In the genomic region with DNA sequence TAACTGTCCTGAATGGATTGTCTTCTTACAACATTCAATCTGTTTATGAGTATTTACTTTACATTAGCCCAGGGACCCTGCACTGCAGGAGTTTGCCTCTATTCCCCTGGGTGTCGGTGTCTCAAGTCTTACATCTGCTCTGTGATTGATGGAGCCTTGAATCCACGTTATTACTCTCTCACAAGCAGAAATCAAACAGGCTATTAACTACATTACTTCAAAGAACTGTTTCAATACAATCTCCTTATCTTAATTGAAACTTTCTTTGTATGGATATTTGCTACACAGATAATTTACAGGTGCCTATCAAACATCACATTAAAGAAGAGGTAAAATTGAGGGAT, we compare ENCODE assay signal across 9 cellular contexts. TPM values are rescaled to one million over a fixed set of nuclear protein-coding genes. Genes with fewer than 3 reads are reported as not detected.
DNase-seq lines count a peak whose midpoint lies in the region; TF ChIP-seq lines count a peak whose summit lies in the region.
"Had no signal": no experiment of that assay in that cellular context is flagged by ENCODE, and none has a peak within 500 bp of the region (broad histone marks: within the 10 kb centered on the region; RNA-seq: fewer than 3 reads in every experiment).

No MANE protein-coding gene starts in this region.

- WGBS in sigmoid colon, 2 donors, result 8 to 30% methylated on average over 2 of the region's 2 CpGs

- H3K4me1 Mint-ChIP-seq in T-helper 1 cell treated with Interleukin-12 subunit alpha and Interleukin-12 subunit beta and Interleukin-4 antibody, amounts not matched to agents 30 μg/mL and 1 μg/mL, for 36 hours (ENCODE audit: low read depth), result peaks cover 32% of the 10 kb centered on the region
- H3K4me1 Mint-ChIP-seq in activated naive CD8-positive, alpha-beta T cell treated with anti-CD3 and anti-CD28 coated beads for 36 hours, result peaks cover 31% of the 10 kb centered on the region
- H3K4me1 Mint-ChIP-seq in activated T-helper 2 cell treated with anti-CD3 and anti-CD28 coated beads, Interferon-gamma antibody, Interleukin-2, Interleukin-4, amounts not matched to agents 10 μg/mL and 5 μg/mL and 100 μg/mL, durations not matched to agents 14 hours and 24 hours and 36 hours (ENCODE audit: low read depth), result peaks cover 42% of the 10 kb centered on the region

- peak overlapping the region; percentile 76 for H3K27ac Mint-ChIP-seq in T-helper 1 cell treated with Interleukin-12 subunit alpha and Interleukin-12 subunit beta and Interleukin-4 antibody, amounts not matched to agents 30 μg/mL and 1 μg/mL, for 36 hours
- H3K27ac Mint-ChIP-seq in activated naive CD8-positive, alpha-beta T cell treated with anti-CD3 and anti-CD28 coated beads for 36 hours, result peak overlapping the region; percentile 62
- no peak overlapping the region for H3K27ac Mint-ChIP-seq in activated T-helper 2 cell treated with anti-CD3 and anti-CD28 coated beads, Interferon-gamma antibody, Interleukin-2, Interleukin-4, amounts not matched to agents 10 μg/mL and 5 μg/mL and 100 μg/mL, durations not matched to agents 14 hours and 24 hours and 36 hours

- peak overlapping the region in 3 of 4 donors; percentile 30 to 98 (median 36) for H3K27ac ChIP-seq in sigmoid colon
- H3K27ac ChIP-seq: ascending aorta had no signal

- peaks cover 0 to 31% (median 19%) of the 10 kb centered on the region in 4 donors for H3K4me1 ChIP-seq in sigmoid colon

- DNase-seq in T-helper 1 cell (no peak), NCI-H2081 (lab: John Stamatoyannopoulos, UW) (peak; percentile 22 to 64), sigmoid colon (no peak), T1000 (lab: John Stamatoyannopoulos, UW) (no peak), GOT3 (lab: John Stamatoyannopoulos, UW) (no peak)
- no peak for DNase-seq in activated naive CD8-positive, alpha-beta T cell treated with anti-CD3 and anti-CD28 coated beads for 36 hours
- no peak for DNase-seq in activated T-helper 2 cell treated with anti-CD3 and anti-CD28 coated beads, Interferon-gamma antibody, Interleukin-2, Interleukin-4, amounts not matched to agents 10 μg/mL and 5 μg/mL and 100 μg/mL, durations not matched to agents 14 hours and 24 hours and 36 hours (ENCODE audit: low spot score)

- H3K9me3 Mint-ChIP-seq in T-helper 1 cell treated with Interleukin-12 subunit alpha and Interleukin-12 subunit beta and Interleukin-4 antibody, amounts not matched to agents 30 μg/mL and 1 μg/mL, for 36 hours, result no peaks in the 10 kb centered on the region
- H3K9me3 Mint-ChIP-seq in activated naive CD8-positive, alpha-beta T cell treated with anti-CD3 and anti-CD28 coated beads for 36 hours, result no peaks in the 10 kb centered on the region
- no peaks in the 10 kb centered on the region for H3K9me3 Mint-ChIP-seq in activated T-helper 2 cell treated with anti-CD3 and anti-CD28 coated beads, Interferon-gamma antibody, Interleukin-2, Interleukin-4, amounts not matched to agents 10 μg/mL and 5 μg/mL and 100 μg/mL, durations not matched to agents 14 hours and 24 hours and 36 hours

- H3K36me3 ChIP-seq in sigmoid colon, result no peaks in the 10 kb centered on the region
- H3K36me3 ChIP-seq: ascending aorta had no signal

- H3K9me3 ChIP-seq in sigmoid colon, result no peaks in the 10 kb centered on the region
- H3K9me3 ChIP-seq: ascending aorta had no signal

- no peaks in the 10 kb centered on the region for H3K27me3 Mint-ChIP-seq in T-helper 1 cell treated with Interleukin-12 subunit alpha and Interleukin-12 subunit beta and Interleukin-4 antibody, amounts not matched to agents 30 μg/mL and 1 μg/mL, for 36 hours (ENCODE audit: low read depth)
- H3K27me3 Mint-ChIP-seq in activated naive CD8-positive, alpha-beta T cell treated with anti-CD3 and anti-CD28 coated beads for 36 hours, result no peaks in the 10 kb centered on the region
- H3K27me3 Mint-ChIP-seq in activated T-helper 2 cell treated with anti-CD3 and anti-CD28 coated beads, Interferon-gamma antibody, Interleukin-2, Interleukin-4, amounts not matched to agents 10 μg/mL and 5 μg/mL and 100 μg/mL, durations not matched to agents 14 hours and 24 hours and 36 hours (ENCODE audit: low read depth), result no peaks in the 10 kb centered on the region

- no peaks in the 10 kb centered on the region for H3K27me3 ChIP-seq in sigmoid colon
- H3K27me3 ChIP-seq: ascending aorta had no signal

- TF ChIP-seq CTCF in sigmoid colon (IDR thresholded peaks at IDR 0.05), result no peak

- H3K4me3 Mint-ChIP-seq in T-helper 1 cell treated with Interleukin-12 subunit alpha and Interleukin-12 subunit beta and Interleukin-4 antibody, amounts not matched to agents 30 μg/mL and 1 μg/mL, for 36 hours, result peak overlapping the region; percentile 38
- no peak overlapping the region for H3K4me3 Mint-ChIP-seq in activated naive CD8-positive, alpha-beta T cell treated with anti-CD3 and anti-CD28 coated beads for 36 hours
- H3K4me3 Mint-ChIP-seq in activated T-helper 2 cell treated with anti-CD3 and anti-CD28 coated beads, Interferon-gamma antibody, Interleukin-2, Interleukin-4, amounts not matched to agents 10 μg/mL and 5 μg/mL and 100 μg/mL, durations not matched to agents 14 hours and 24 hours and 36 hours (ENCODE audit: low read depth), result no peak overlapping the region

- no peak overlapping the region for H3K4me3 ChIP-seq in sigmoid colon

- TF ChIP-seq EP300 in sigmoid colon (IDR thresholded peaks at IDR 0.05), result no peak

- peaks cover 9% of the 10 kb centered on the region for H3K36me3 Mint-ChIP-seq in T-helper 1 cell treated with Interleukin-12 subunit alpha and Interleukin-12 subunit beta and Interleukin-4 antibody, amounts not matched to agents 30 μg/mL and 1 μg/mL, for 36 hours (ENCODE audit: low read depth)
- H3K36me3 Mint-ChIP-seq in activated naive CD8-positive, alpha-beta T cell treated with anti-CD3 and anti-CD28 coated beads for 36 hours, result peaks cover 11% of the 10 kb centered on the region
- H3K36me3 Mint-ChIP-seq in activated T-helper 2 cell treated with anti-CD3 and anti-CD28 coated beads, Interferon-gamma antibody, Interleukin-2, Interleukin-4, amounts not matched to agents 10 μg/mL and 5 μg/mL and 100 μg/mL, durations not matched to agents 14 hours and 24 hours and 36 hours (ENCODE audit: low read depth), result peaks cover 5% of the 10 kb centered on the region

- no peak for TF ChIP-seq POLR2A in sigmoid colon (IDR thresholded peaks at IDR 0.05)

- intact Hi-C loops in sigmoid colon (cut with DNase I), result no loop called here
- intact Hi-C loops in activated T-helper 2 cell treated with anti-CD3 and anti-CD28 coated beads, Interferon-gamma antibody, Interleukin-2, Interleukin-4, amounts not matched to agents 10 μg/mL and 5 μg/mL and 100 μg/mL, durations not matched to agents 14 hours and 24 hours and 36 hours (cut with micrococcal nuclease), result loop anchor here (5.0 kb wide), 1 partner anchor 1369 kb away; no protein-coding TSS in a partner anchor

RNA-seq across cellular contexts. Expression of gene ARID5B, which starts 3.1 kb away (rescaled TPM):
- total RNA-seq in activated naive CD8-positive, alpha-beta T cell treated with anti-CD3 and anti-CD28 coated beads for 36 hours, result 10 to 100 TPM; 16.5 to 17.1 TPM
- 100 to 1,000 TPM in 1 of 4 donors, 10 to 100 TPM in 3; 29.6 to 109 (median 61.1) TPM for total RNA-seq in sigmoid colon
- polyA plus RNA-seq in sigmoid colon, result 10 to 100 TPM in 1 of 3 donors, 1 to 10 TPM in 2; 2.3 to 13.6 (median 3.0) TPM
- total RNA-seq in activated T-helper 2 cell treated with anti-CD3 and anti-CD28 coated beads, Interferon-gamma antibody, Interleukin-2, Interleukin-4, amounts not matched to agents 10 μg/mL and 5 μg/mL and 100 μg/mL, durations not matched to agents 14 hours and 24 hours and 36 hours, result 34.9 and 35.7 TPM in 2 replicates

Comparison
In these comparisons a context has a peak if more than half of its experiments do, and no peak if none do; other contexts are left out.
1. DNase-seq: peak in NCI-H2081 (2 of 2); none in T-helper 1 cell (0 of 5), activated naive CD8-positive, alpha-beta T cell treated with anti-CD3 and anti-CD28 coated beads for 36 hours (single experiment), sigmoid colon (single experiment), activated T-helper 2 cell treated with anti-CD3 and anti-CD28 coated beads, Interferon-gamma antibody, Interleukin-2, Interleukin-4, amounts not matched to agents 10 μg/mL and 5 μg/mL and 100 μg/mL, durations not matched to agents 14 hours and 24 hours and 36 hours (single experiment), T1000 (single experiment) and GOT3 (single experiment).